ENCODE assay signal across 11 cellular contexts in the genomic region with DNA sequence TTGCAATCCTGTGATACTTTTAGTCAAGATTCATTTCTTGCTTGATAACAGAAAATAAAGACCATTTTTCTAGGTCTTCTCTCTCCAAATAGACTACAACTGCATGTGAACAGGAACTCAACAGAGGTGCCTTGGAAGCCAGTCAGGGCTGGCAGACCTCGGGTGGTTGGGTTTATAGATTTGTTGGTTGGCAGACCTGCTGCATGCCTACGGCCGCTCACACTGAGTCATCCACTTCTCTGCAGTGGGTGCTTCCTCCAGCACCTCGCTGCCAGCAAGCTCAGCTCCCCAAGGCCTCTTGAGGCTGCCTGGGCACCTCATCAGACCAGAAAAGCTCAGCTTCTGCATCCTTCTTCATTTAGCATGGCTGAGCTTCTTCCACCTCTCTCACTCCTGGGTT. TPM values are rescaled to one million over a fixed set of nuclear protein-coding genes. Genes with fewer than 3 reads are reported as not detected.
DNase-seq lines count a peak whose midpoint lies in the region; ATAC-seq and TF ChIP-seq lines count a peak whose summit lies in the region.
"Had no signal": no experiment of that assay in that cellular context is flagged by ENCODE, and none has a peak within 500 bp of the region (broad histone marks: within the 10 kb centered on the region; RNA-seq: fewer than 3 reads in every experiment).

No MANE protein-coding gene starts in this region.

- H3K4me1 ChIP-seq in thoracic aorta (ENCODE audit: control insufficient read depth in 1 of 2, low read depth in 2 of 2), result peaks cover 8 to 14% of the 10 kb centered on the region in 2 donors

- H3K4me3 ChIP-seq in kidney epithelial cell (ENCODE audit: low read depth, low read length) (no peak overlapping the region), thoracic aorta (no peak overlapping the region)

- TF ChIP-seq CTCF in kidney epithelial cell (IDR thresholded peaks at IDR 0.05; ENCODE audit: insufficient read depth, low read length, poor library complexity, severe bottlenecking) (no peak), thoracic aorta (IDR thresholded peaks at IDR 0.05) (no peak)

- DNase-seq in HT1080 (ENCODE audit: low read depth) (peak; percentile 80), UCSD-AML1 (lab: John Stamatoyannopoulos, UW; ENCODE audit: unreplicated experiment) (peak; percentile 33), kidney epithelial cell (ENCODE audit: low read depth) (peak; percentile 68), thoracic aorta (ENCODE audit: low spot score) (peak; percentile 18), NCI-H82 treated with DMSO at 0.1 percent for 48 hours (lab: John Stamatoyannopoulos, UW; ENCODE audit: unreplicated experiment) (no peak), NCI-H748 treated with DMSO at 0.1 percent for 48 hours (lab: John Stamatoyannopoulos, UW) (no peak)
- DNase-seq in activated naive CD4-positive, alpha-beta T cell treated with anti-CD3 and anti-CD28 coated beads, Interleukin-2, amount 50 U/mL, for 16 hours, result no peak
- DNase-seq: activated CD4-positive, alpha-beta T cell treated with anti-CD3 and anti-CD28 coated beads, Interleukin-2, amount 10 ng/mL, durations not matched to agents 24 days and 14 days; activated naive CD8-positive, alpha-beta T cell treated with anti-CD3 and anti-CD28 coated beads, Interleukin-2, amount 10 ng/mL, durations not matched to agents 7 days and 5 days; endodermal cell; NCI-H2171 had no signal

- ATAC-seq in thoracic aorta (ENCODE audit: insufficient number of reproducible peaks, low FRiP score, low read depth), result peak; percentile 41

- no peaks in the 10 kb centered on the region for H3K27me3 ChIP-seq in kidney epithelial cell (ENCODE audit: control insufficient read depth, insufficient read depth, low read length)
- no peaks in the 10 kb centered on the region for H3K27me3 ChIP-seq in thoracic aorta (replicated peaks; ENCODE audit: insufficient read depth)

- no peaks in the 10 kb centered on the region for H3K9me3 ChIP-seq in thoracic aorta

- H3K27ac ChIP-seq in thoracic aorta, result peak overlapping the region; percentile 40 to 63

- no peaks in the 10 kb centered on the region for H3K36me3 ChIP-seq in kidney epithelial cell (ENCODE audit: control insufficient read depth, insufficient read depth, low read length)
- H3K36me3 ChIP-seq in thoracic aorta, result no peaks in the 10 kb centered on the region

RNA-seq across cellular contexts. Expression of a gene that starts 9.1 kb away (rescaled TPM):
- total RNA-seq in HT1080 (2014; rRNA removed; shearing (Covaris generic)), result 1.2 and 1.8 TPM in 2 replicates
- 0.27 and 0.55 TPM in 2 replicates for polyA plus RNA-seq in HT1080 (2015; cell fraction: cytosol; rRNA removed)
- polyA plus RNA-seq in HT1080 (2015; cell fraction: nucleus; rRNA removed), result 0.60 and 1.1 TPM in 2 replicates
- total RNA-seq in kidney epithelial cell, result 8.1 and 10.2 TPM in 2 replicates
- 10 to 100 TPM in 1 of 2 donors, 1 to 10 TPM in 1; 7.7 to 13.3 TPM for total RNA-seq in thoracic aorta

Comparison
In these comparisons a context has a peak if more than half of its experiments do, and no peak if none do; other contexts are left out.
1. DNase-seq: peak in HT1080 (single experiment), UCSD-AML1 (single experiment), kidney epithelial cell (single experiment) and thoracic aorta (single experiment); none in NCI-H82 treated with DMSO at 0.1 percent for 48 hours (single experiment), NCI-H748 treated with DMSO at 0.1 percent for 48 hours (single experiment) and activated naive CD4-positive, alpha-beta T cell treated with anti-CD3 and anti-CD28 coated beads, Interleukin-2, amount 50 U/mL, for 16 hours (single experiment).